ENCODE assay signal across 8 cellular contexts in the genomic region with DNA sequence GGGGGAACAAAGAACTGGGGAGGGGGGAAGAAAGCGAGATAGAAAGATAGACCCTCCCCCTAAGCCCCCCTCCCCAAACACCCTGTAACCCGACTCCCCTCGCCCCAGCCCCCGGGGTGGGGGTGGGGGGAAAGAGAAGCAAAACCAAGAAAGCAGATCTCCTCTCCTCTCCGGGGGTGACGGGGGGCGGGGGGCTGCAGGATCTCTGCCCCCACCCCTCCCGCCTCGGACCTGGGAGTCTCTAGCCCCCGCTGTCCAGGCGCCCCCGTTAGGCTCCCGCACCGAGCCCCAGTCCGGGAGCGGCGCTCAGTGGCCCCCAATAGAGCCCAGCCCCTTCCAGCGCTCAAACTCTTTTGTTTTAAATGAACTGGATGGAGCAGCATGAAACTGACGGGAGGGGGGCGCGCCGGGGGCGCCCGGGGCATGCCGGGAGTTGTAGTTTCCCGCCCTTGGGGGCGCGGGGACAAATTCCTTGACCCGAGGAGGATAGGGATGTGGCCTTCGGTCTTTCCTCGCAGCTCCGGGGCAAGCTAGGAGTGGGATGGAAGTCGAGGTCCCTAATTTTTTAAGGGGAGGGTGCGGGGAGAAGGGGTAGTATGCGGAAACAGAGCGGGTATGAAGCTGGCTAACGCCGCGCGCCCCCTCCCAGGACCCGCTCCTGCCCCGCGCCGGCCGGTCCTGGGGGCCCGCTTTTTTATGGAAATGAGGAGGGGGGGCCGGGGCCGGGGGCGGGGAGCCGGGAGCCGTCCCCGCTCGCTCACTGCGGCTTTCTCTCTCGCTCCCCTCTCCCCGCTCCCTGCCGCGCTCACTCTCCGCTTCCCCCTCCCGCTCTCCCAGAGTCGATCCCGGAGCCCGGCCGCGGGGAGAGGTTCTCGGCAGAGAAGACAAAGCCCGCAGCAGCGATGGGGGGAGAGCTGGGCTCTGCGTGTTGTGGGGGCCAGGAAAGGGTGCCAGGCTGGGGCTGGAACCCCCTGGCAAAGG. TPM values are rescaled to one million over a fixed set of nuclear protein-coding genes. Genes with fewer than 3 reads are reported as not detected.
DNase-seq lines count a peak whose midpoint lies in the region; ATAC-seq, FAIRE-seq and TF ChIP-seq lines count a peak whose summit lies in the region.

A gene with protein sequence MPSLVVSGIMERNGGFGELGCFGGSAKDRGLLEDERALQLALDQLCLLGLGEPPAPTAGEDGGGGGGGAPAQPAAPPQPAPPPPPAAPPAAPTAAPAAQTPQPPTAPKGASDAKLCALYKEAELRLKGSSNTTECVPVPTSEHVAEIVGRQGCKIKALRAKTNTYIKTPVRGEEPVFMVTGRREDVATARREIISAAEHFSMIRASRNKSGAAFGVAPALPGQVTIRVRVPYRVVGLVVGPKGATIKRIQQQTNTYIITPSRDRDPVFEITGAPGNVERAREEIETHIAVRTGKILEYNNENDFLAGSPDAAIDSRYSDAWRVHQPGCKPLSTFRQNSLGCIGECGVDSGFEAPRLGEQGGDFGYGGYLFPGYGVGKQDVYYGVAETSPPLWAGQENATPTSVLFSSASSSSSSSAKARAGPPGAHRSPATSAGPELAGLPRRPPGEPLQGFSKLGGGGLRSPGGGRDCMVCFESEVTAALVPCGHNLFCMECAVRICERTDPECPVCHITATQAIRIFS (minus strand): TSS at position 355 of the 981 bp plus-strand sequence. CDS start 467 bp downstream, outside the sequence.

- H3K9me3 ChIP-seq in RWPE2 (ENCODE audit: severe bottlenecking) = no peaks in the 10 kb centered on the region
- no peaks in the 10 kb centered on the region for H3K9me3 ChIP-seq in tibial nerve

- no peak for FAIRE-seq in frontal cortex (lab: Jason Lieb, UNC)

- H3K36me3 ChIP-seq in RWPE2 (ENCODE audit: low read depth) (no peaks in the 10 kb centered on the region), tibial nerve (no peaks in the 10 kb centered on the region)

- H3K4me1 ChIP-seq in RWPE2 (ENCODE audit: insufficient read depth, poor library complexity, severe bottlenecking) (no peaks in the 10 kb centered on the region), tibial nerve (peaks cover 0 to 37% (median 11%) of the 10 kb centered on the region in 4 donors)

- DNase-seq in GDM1 (lab: John Stamatoyannopoulos, UW) (peak; percentile 18), LoVo (ENCODE audit: low spot score) (peak; percentile 76), RWPE2 (ENCODE audit: low spot score) (no peak), activated gamma-delta T cell treated with Interleukin-2 at 50 U/mL for 16 hours (peak; percentile 52), frontal cortex (ENCODE audit: low spot score in 2 of 2) (peak; percentile 90 to 92), nephron progenitor cell (peak; percentile 92), tibial nerve (ENCODE audit: low spot score in 2 of 2) (peak in 1 of 2 donors; percentile 61)

- H3K27me3 Mint-ChIP-seq in nephron progenitor cell (ENCODE audit: low read depth, poor library complexity) = peaks cover 3% of the 10 kb centered on the region

- no peak for TF ChIP-seq POLR2A in tibial nerve (IDR thresholded peaks at IDR 0.05)

- peak within 1 kb of the TSS; percentile 100 for H3K4me3 Mint-ChIP-seq in nephron progenitor cell

- peaks cover 71% of the 10 kb centered on the region for H3K4me1 Mint-ChIP-seq in nephron progenitor cell

- ATAC-seq in RWPE2 (ENCODE audit: low read depth) (peak; percentile 79), GM18517 (IDR thresholded peaks at IDR 0.05; ENCODE audit: unreplicated experiment) (no peak)

- peaks cover 27% of the 10 kb centered on the region for H3K36me3 Mint-ChIP-seq in nephron progenitor cell (ENCODE audit: low read depth)

- no peaks in the 10 kb centered on the region for H3K9me3 Mint-ChIP-seq in nephron progenitor cell

- H3K27ac Mint-ChIP-seq in nephron progenitor cell = peak within 1 kb of the TSS; percentile 98

- WGBS in tibial nerve, 2 donors = 1% methylated on average over 28 to 67 of the region's 69 CpGs

- H3K27ac ChIP-seq in RWPE2 (ENCODE audit: poor library complexity, severe bottlenecking) (peak within 1 kb of the TSS; percentile 11), tibial nerve (peak within 1 kb of the TSS; percentile 38 to 81 (median 74))

- peak within 1 kb of the TSS; percentile 70 for H3K4me3 ChIP-seq in RWPE2 (ENCODE audit: severe bottlenecking)
- peak within 1 kb of the TSS; percentile 69 to 95 (median 85) for H3K4me3 ChIP-seq in tibial nerve

- no peak for TF ChIP-seq CTCF in RWPE2 (IDR thresholded peaks at IDR 0.05; ENCODE audit: poor library complexity, severe bottlenecking)
- no peak for TF ChIP-seq CTCF in nephron progenitor cell (IDR thresholded peaks at IDR 0.05)
- TF ChIP-seq CTCF in tibial nerve (IDR thresholded peaks at IDR 0.05) = peak in 1 of 5 experiments; percentile 25

- H3K27me3 ChIP-seq in RWPE2 (ENCODE audit: insufficient read depth, poor library complexity, severe bottlenecking) (no peaks in the 10 kb centered on the region), tibial nerve (no peaks in the 10 kb centered on the region)

- TF ChIP-seq EP300 in tibial nerve (IDR thresholded peaks at IDR 0.05) = peak in 1 of 2 donors; percentile 58

RNA-seq across cellular contexts. Expression of the gene that starts here (rescaled TPM):
- total RNA-seq in frontal cortex (43.2 TPM), tibial nerve (1 to 10 TPM in 1 of 4 donors, under 1 TPM in 3; under 0.01 to 1.2 (median 0.43) TPM)

Comparison
In these comparisons a context has a peak if more than half of its experiments do, and no peak if none do; other contexts are left out.
1. RNA of the gene that starts here (total RNA-seq): 43.2 TPM in frontal cortex (single experiment); under 0.01 to 1.2 TPM in tibial nerve; every median in the first group is over 10 times any median in the second.